Comparison of ENCODE assay signal across 8 cellular contexts in genomic region chr10:48523820-48524758, GRCh38.
A peak's percentile ranks its signal among the peaks of the same experiment; 100 is the strongest.
DNase-seq lines count a peak whose midpoint lies in the region; ATAC-seq, FAIRE-seq and TF ChIP-seq lines count a peak whose summit lies in the region.

No MANE protein-coding gene starts in this region.

- no peaks in the 10 kb centered on the region for H3K4me1 ChIP-seq in GM12878 (ENCODE audit: control insufficient read depth, insufficient read depth, low read length)
- peaks cover 0 to 27% (median 0%) of the 10 kb centered on the region in 4 donors for H3K4me1 ChIP-seq in tibial nerve
- H3K4me1 ChIP-seq in CD4-positive, alpha-beta memory T cell (ENCODE audit: insufficient read depth, low read length), result no peaks in the 10 kb centered on the region

- no peaks in the 10 kb centered on the region for H4K20me1 ChIP-seq in GM12878 (ENCODE audit: control insufficient read depth, insufficient read depth)

- peaks cover 1 to 9% of the 10 kb centered on the region in 2 experiments; a peak in 3 of 4 replicates for H3K27me3 ChIP-seq in GM12878 (replicated peaks in 1 of 2; ENCODE audit: control insufficient read depth in 2 of 2, insufficient read depth in 2 of 2, low read length in 1 of 2)
- peaks cover 0 to 9% of the 10 kb centered on the region in 2 donors for H3K27me3 ChIP-seq in tibial nerve
- H3K27me3 ChIP-seq in CD4-positive, alpha-beta memory T cell (ENCODE audit: insufficient read depth, low read length), result no peaks in the 10 kb centered on the region

- H3K9me3 ChIP-seq in GM12878 (replicated peaks; ENCODE audit: control insufficient read depth, insufficient read depth, low read length), result no peaks in the 10 kb centered on the region; the same call in 2 of the 3 replicates
- H3K9me3 ChIP-seq in tibial nerve, result peaks cover 0 to 4% (median 0%) of the 10 kb centered on the region in 4 donors
- H3K9me3 ChIP-seq in CD4-positive, alpha-beta memory T cell (ENCODE audit: control insufficient read depth in 1 of 2, low read length in 2 of 2), result no peaks in the 10 kb centered on the region

- H3K36me3 ChIP-seq in GM12878 (ENCODE audit: control insufficient read depth in 2 of 2, insufficient read depth in 2 of 2, low read length in 1 of 2), result no peaks in the 10 kb centered on the region
- H3K36me3 ChIP-seq in tibial nerve, result no peaks in the 10 kb centered on the region
- H3K36me3 ChIP-seq in CD4-positive, alpha-beta memory T cell (ENCODE audit: insufficient read depth, low read length), result no peaks in the 10 kb centered on the region

- no peak for TF ChIP-seq RAD21 in GM12878 (IDR thresholded peaks at IDR 0.05; ENCODE audit: insufficient read depth, low read depth, low read length)

- FAIRE-seq in GM12878 (lab: Jason Lieb, UNC), result no peak

- peak overlapping the region; percentile 60; the same call in 1 of the 2 replicates for H3K4me2 ChIP-seq in GM12878 (ENCODE audit: control insufficient read depth, insufficient read depth)

- no peak overlapping the region for H3K27ac ChIP-seq in C4-2B
- no peak overlapping the region for H3K27ac ChIP-seq in GM12878 (ENCODE audit: control insufficient read depth, insufficient read depth)
- peak overlapping the region in 1 of 4 donors; percentile 38 for H3K27ac ChIP-seq in tibial nerve
- no peak overlapping the region for H3K27ac ChIP-seq in CD4-positive, alpha-beta memory T cell (ENCODE audit: low read depth, low read length)

- no peak overlapping the region for H3K9ac ChIP-seq in GM12878 (ENCODE audit: control insufficient read depth, insufficient read depth, low read length)

- WGBS in GM12878 (ENCODE audit: insufficient coverage, insufficient replicate concordance, low lambda C conversion rate, missing lambda C conversion rate), result 4% methylated on average over 80 of the region's 93 CpGs
- WGBS in tibial nerve, 2 donors, result 8 to 13% methylated on average over 30 to 57 of the region's 93 CpGs

- in situ Hi-C loops in GM12878 (cut with MboI), result no loop called here

- TF ChIP-seq EP300 in GM12878 (IDR thresholded peaks at IDR 0.05; ENCODE audit: borderline replicate concordance in 1 of 2, control insufficient read depth in 1 of 2, low read depth in 2 of 2, low read length in 2 of 2) (no peak), tibial nerve (IDR thresholded peaks at IDR 0.05) (no peak)

- no TSS peak for BruUV-seq in GM12878 (replicated peaks; lab: Mats Ljungman, UMichigan)

- H3K9me3 Mint-ChIP-seq in CD4-positive, alpha-beta memory T cell, result peaks cover 0 to 3% (median 1%) of the 10 kb centered on the region in 8 donors

- no peak overlapping the region for H2AFZ ChIP-seq in GM12878 (ENCODE audit: control insufficient read depth, low read depth, low read length)

- RAD21 ChIA-PET in GM12878 (lab: Charles Lee; ENCODE audit: unreplicated experiment), result interaction anchor here (1.4 kb wide), 1 partner anchor 132 kb away, joined by 6 read pairs; no protein-coding TSS in a partner anchor

- peaks cover 0 to 7% (median 2%) of the 10 kb centered on the region in 4 donors for H3K4me1 Mint-ChIP-seq in CD4-positive, alpha-beta memory T cell

- TF ChIP-seq POLR2A in GM12878 (IDR thresholded peaks at IDR 0.05; ENCODE audit: low read depth, low read length) (no peak), tibial nerve (IDR thresholded peaks at IDR 0.05) (no peak)

- CTCF ChIA-PET in GM12878 (lab: Yijun Ruan, JAX), result interaction anchor here (0.8 to 1.5 kb wide), 5 partner anchors 9 to 134 kb away, joined by 3 to 6 read pairs (median 5); no protein-coding TSS in a partner anchor
- CTCF ChIA-PET in CD4-positive, alpha-beta memory T cell (lab: Charles Lee; ENCODE audit: partially characterized antibody), result no interaction called here

- no peaks in the 10 kb centered on the region for H3K79me2 ChIP-seq in GM12878 (ENCODE audit: control insufficient read depth, insufficient read depth, low read length)

- H3K36me3 Mint-ChIP-seq in CD4-positive, alpha-beta memory T cell, result no peaks in the 10 kb centered on the region

- ATAC-seq in GM12878 (peak; percentile 74), GM18520 (IDR thresholded peaks at IDR 0.05; ENCODE audit: unreplicated experiment) (no peak)

- H3K4me3 ChIP-seq in HFF-Myc (replicated peaks; ENCODE audit: low read depth, low read length) (peak overlapping the region; percentile 57), GM12878 (peak overlapping the region; percentile 41; the same call in 1 of the 2 replicates), tibial nerve (peak overlapping the region in 3 of 4 donors; percentile 18 to 46 (median 20))
- no peak overlapping the region for H3K4me3 ChIP-seq in CD4-positive, alpha-beta memory T cell (ENCODE audit: low read length in 2 of 2)

- TF ChIP-seq CTCF in C4-2B (conservative IDR thresholded peaks at IDR 0.05) (peak; percentile 76), HFF-Myc (IDR thresholded peaks at IDR 0.05; ENCODE audit: low read depth, low read length, missing control alignments) (peak; percentile 67), GM12878 (IDR thresholded peaks at IDR 0.05 in 2 of 3, conservative IDR thresholded peaks at IDR 0.05 in 1 of 3; ENCODE audit: control insufficient read depth in 2 of 3, extremely low read depth in 1 of 3, insufficient read depth in 1 of 3, low read depth in 3 of 3, low read length in 3 of 3) (peak; percentile 22 to 44 (median 38); a peak in 5 of 6 replicates), tibial nerve (IDR thresholded peaks at IDR 0.05) (peak in 2 of 5 experiments; percentile 11 to 20)

- no peak overlapping the region for H3K27ac Mint-ChIP-seq in CD4-positive, alpha-beta memory T cell

- intact Hi-C loops in GM12878 (cut with micrococcal nuclease; ENCODE audit: unreplicated experiment), result no loop called here
- intact Hi-C loops in CD4-positive, alpha-beta memory T cell (cut with micrococcal nuclease), result no loop called here

- SMC1A ChIA-PET in GM12878 (lab: Charles Lee; ENCODE audit: uncharacterized antibody, unreplicated experiment), result interaction anchor here (0.5 to 0.9 kb wide), 3 partner anchors 27 to 132 kb away, joined by 3 to 5 read pairs (median 3); no protein-coding TSS in a partner anchor

- H3K4me3 Mint-ChIP-seq in CD4-positive, alpha-beta memory T cell, result peak overlapping the region in 1 of 8 donors; percentile 44

- no peak for DNase-seq in HFF-Myc (ENCODE audit: extremely low read depth, low read depth)
- DNase-seq in GM12878 (ENCODE audit: low read depth, low spot score), result no peak
- DNase-seq in kidney tubule cell (ENCODE audit: low spot score), result peak; percentile 37
- DNase-seq in tibial nerve (ENCODE audit: low spot score in 2 of 2), result no peak
- DNase-seq in CD4-positive, alpha-beta memory T cell, result no peak
- DNase-seq in GOT3 (lab: John Stamatoyannopoulos, UW), result no peak

- POLR2A ChIA-PET in GM12878 (lab: Charles Lee), result no interaction called here
- POLR2A ChIA-PET in CD4-positive, alpha-beta memory T cell (lab: Charles Lee; ENCODE audit: partially characterized antibody), result no interaction called here

- peaks cover 26 to 55% of the 10 kb centered on the region in 2 donors for H3K27me3 Mint-ChIP-seq in CD4-positive, alpha-beta memory T cell

TF ChIP-seq in GM12878, 131 proteins besides CTCF, POLR2A, EP300 and RAD21:
- TF ChIP-seq ESRRA (IDR thresholded peaks at IDR 0.05; ENCODE audit: low read length), result no peak
- peak; percentile 32 for TF ChIP-seq HDAC6 (IDR thresholded peaks at IDR 0.05; ENCODE audit: unreplicated experiment)
- TF ChIP-seq FOS (IDR thresholded peaks at IDR 0.05; ENCODE audit: borderline replicate concordance, extremely low read depth, insufficient read length), result no peak
- TF ChIP-seq RELB (IDR thresholded peaks at IDR 0.05; ENCODE audit: low read depth), result no peak
- peak in 1 of 2 experiments; percentile 74; a peak in 2 of 4 replicates for TF ChIP-seq BHLHE40 (IDR thresholded peaks at IDR 0.05; ENCODE audit: borderline replicate concordance in 1 of 2, low read depth in 2 of 2, low read length in 1 of 2)

Comparison
In these comparisons a context has a peak if more than half of its experiments do, and no peak if none do; other contexts are left out.
1. H3K4me3 ChIP-seq: peak in HFF-Myc (single experiment), GM12878 (single experiment) and tibial nerve (3 of 4); none in CD4-positive, alpha-beta memory T cell (0 of 2).